ENCODE assay signal across 1 cellular context in genomic region chr10:2978111-2978510, GRCh38.
A peak's percentile ranks its signal among the peaks of the same experiment; 100 is the strongest.
TF ChIP-seq lines count a peak whose summit lies in the region.

No MANE protein-coding gene starts in this region.

TF ChIP-seq in GM12878, 131 proteins besides CTCF, POLR2A, EP300 and RAD21:
- TF ChIP-seq PRDM15 (CRISPR knock-in tag; IDR thresholded peaks at IDR 0.05) (no peak), ZNF384 (IDR thresholded peaks at IDR 0.05; ENCODE audit: borderline replicate concordance, low read depth, low read length) (no peak), ELK1 (IDR thresholded peaks at IDR 0.05; ENCODE audit: low read depth, low read length) (no peak), POLR2AphosphoS5 (IDR thresholded peaks at IDR 0.05; ENCODE audit: low read length) (no peak), ZBED1 (IDR thresholded peaks at IDR 0.05; ENCODE audit: borderline replicate concordance) (no peak), YY1 (IDR thresholded peaks at IDR 0.05; ENCODE audit: low read depth, low read length) (0 out of 2 replicates have a peak, but pooled peaks have one; percentile 14), ZNF24 (IDR thresholded peaks at IDR 0.05) (0 out of 2 replicates have a peak, but pooled peaks have one; percentile 10), RFX5 (IDR thresholded peaks at IDR 0.05; ENCODE audit: low read depth, low read length) (no peak), SMC3 (IDR thresholded peaks at IDR 0.05; ENCODE audit: borderline replicate concordance, low read length) (peak; percentile 75; the same call in 1 of the 2 replicates), ATF3 (IDR thresholded peaks at IDR 0.05; ENCODE audit: borderline replicate concordance, extremely low read depth, low read depth, low read length) (no peak), LARP7 (IDR thresholded peaks at IDR 0.05) (no peak), SKIL (IDR thresholded peaks at IDR 0.05; ENCODE audit: low read depth, poor library complexity, severe bottlenecking) (peak; percentile 30)
TF ChIP-seq in GM12878: peak in this region for 4.
